11 cellular contexts compared by ENCODE assay signal in the genomic region with DNA sequence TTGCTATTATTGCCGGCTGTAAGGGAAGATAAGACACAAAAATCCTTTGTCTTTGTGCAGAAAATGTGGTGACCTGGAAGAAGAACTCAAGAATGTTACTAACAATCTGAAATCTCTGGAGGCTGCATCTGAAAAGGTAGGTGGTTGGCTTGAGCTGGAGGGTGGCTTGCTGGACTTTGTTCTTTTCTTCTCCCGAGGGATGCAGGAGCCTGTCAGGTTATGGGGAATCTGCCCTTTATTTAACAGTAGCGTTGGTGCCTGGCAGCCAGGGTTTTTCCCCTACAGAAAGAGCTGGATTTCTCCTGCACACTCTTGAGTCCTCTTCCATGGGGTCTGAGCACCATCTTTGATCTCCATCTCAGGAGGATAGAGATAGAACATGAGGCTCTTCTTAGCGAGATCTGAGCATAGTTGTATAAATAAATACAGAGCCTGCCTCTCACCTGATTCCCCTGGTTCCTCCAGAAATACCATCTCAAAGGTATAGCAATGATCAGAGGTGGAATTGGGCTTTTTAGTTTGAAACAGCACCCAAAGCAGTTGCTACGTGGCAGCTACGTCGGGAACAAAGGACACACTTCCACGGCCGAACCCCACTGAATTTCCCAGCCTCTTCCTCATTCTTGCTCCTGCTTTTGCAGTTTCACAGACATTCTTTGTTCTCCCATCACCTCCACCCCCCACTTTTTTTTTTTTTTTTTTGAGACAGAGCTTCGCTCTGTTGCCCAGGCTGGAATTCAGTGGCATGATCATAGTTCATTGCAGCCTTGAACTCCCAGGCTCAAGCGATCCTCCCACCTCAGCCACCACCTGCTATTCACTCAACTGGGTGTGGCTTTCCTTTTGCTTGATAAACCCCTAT. TPM values are rescaled to one million over a fixed set of nuclear protein-coding genes. Genes with fewer than 3 reads are reported as not detected.
DNase-seq lines count a peak whose midpoint lies in the region; ATAC-seq and TF ChIP-seq lines count a peak whose summit lies in the region.
"Had no signal": no experiment of that assay in that cellular context is flagged by ENCODE, and none has a peak within 500 bp of the region (broad histone marks: within the 10 kb centered on the region; RNA-seq: fewer than 3 reads in every experiment).

No MANE protein-coding gene starts in this region.

- no peak for ATAC-seq in memory B cell (ENCODE audit: low read depth)
- ATAC-seq: SK-N-SH treated with all-trans-retinoic acid at 6 μM for 48 hours had no signal

- no peaks in the 10 kb centered on the region for H3K27me3 ChIP-seq in ascending aorta

- TF ChIP-seq CTCF in ascending aorta (IDR thresholded peaks at IDR 0.05): no peak

- peaks cover 100% of the 10 kb centered on the region in 2 donors for H3K36me3 ChIP-seq in ascending aorta

- H3K9me3 ChIP-seq in ascending aorta: no peaks in the 10 kb centered on the region

- no peaks in the 10 kb centered on the region for H3K9me3 Mint-ChIP-seq in activated CD4-positive, alpha-beta T cell treated with anti-CD3 and anti-CD28 coated beads, Interleukin-2, amount 10 ng/mL, durations not matched to agents 7 days and 5 days
- H3K9me3 Mint-ChIP-seq in memory B cell: no peaks in the 10 kb centered on the region

- H3K27ac ChIP-seq in ascending aorta (peak overlapping the region; percentile 7 to 37), temporal lobe (ENCODE audit: low read depth, low read length) (peak overlapping the region; percentile 54)

- H3K27ac Mint-ChIP-seq in activated CD4-positive, alpha-beta T cell treated with anti-CD3 and anti-CD28 coated beads, Interleukin-2, amount 10 ng/mL, durations not matched to agents 7 days and 5 days: peak overlapping the region; percentile 32
- peak overlapping the region; percentile 80 for H3K27ac Mint-ChIP-seq in memory B cell

- DNase-seq in activated CD4-positive, alpha-beta T cell treated with anti-CD3 and anti-CD28 coated beads, Interleukin-2, amount 10 ng/mL, durations not matched to agents 7 days and 5 days: no peak
- DNase-seq in activated CD4-positive, alpha-beta T cell treated with anti-CD3 and anti-CD28 coated beads for 4 hours: no peak
- DNase-seq in ascending aorta (ENCODE audit: low spot score in 2 of 2) (no peak), memory B cell (ENCODE audit: low spot score in 2 of 2) (no peak), NCI-H510A treated with DMSO at 0.1 percent for 48 hours (lab: John Stamatoyannopoulos, UW) (no peak), SIG-M5 treated with dmso at 0.1 percent for 504 hours (lab: John Stamatoyannopoulos, UW; ENCODE audit: unreplicated experiment) (no peak), NCI-H2107 (lab: John Stamatoyannopoulos, UW) (no peak)
- DNase-seq: DMS79 treated with DMSO at 0.1 percent for 48 hours, NCI-H524 treated with DMSO at 0.1 percent for 48 hours had no signal

- no peaks in the 10 kb centered on the region for H3K27me3 Mint-ChIP-seq in activated CD4-positive, alpha-beta T cell treated with anti-CD3 and anti-CD28 coated beads, Interleukin-2, amount 10 ng/mL, durations not matched to agents 7 days and 5 days
- no peaks in the 10 kb centered on the region for H3K27me3 Mint-ChIP-seq in memory B cell

- peaks cover 65% of the 10 kb centered on the region for H3K4me1 Mint-ChIP-seq in activated CD4-positive, alpha-beta T cell treated with anti-CD3 and anti-CD28 coated beads, Interleukin-2, amount 10 ng/mL, durations not matched to agents 7 days and 5 days
- H3K4me1 Mint-ChIP-seq in memory B cell: peaks cover 15% of the 10 kb centered on the region

- no peak overlapping the region for H3K4me3 Mint-ChIP-seq in activated CD4-positive, alpha-beta T cell treated with anti-CD3 and anti-CD28 coated beads, Interleukin-2, amount 10 ng/mL, durations not matched to agents 7 days and 5 days
- H3K4me3 Mint-ChIP-seq in memory B cell: no peak overlapping the region

- intact Hi-C loops in ascending aorta (cut with DNase I): no loop called here

- CTCF ChIA-PET in activated CD4-positive, alpha-beta T cell treated with anti-CD3 and anti-CD28 coated beads, Interleukin-2, amount 10 ng/mL, durations not matched to agents 7 days and 5 days (lab: Charles Lee): interaction anchor here (0.5 to 1.2 kb wide), 9 partner anchors 18 to 330 kb away, joined by 3 to 6 read pairs (median 3); a partner anchor contains a TSS

- no peak overlapping the region for H3K4me3 ChIP-seq in ascending aorta

- POLR2A ChIA-PET in activated CD4-positive, alpha-beta T cell treated with anti-CD3 and anti-CD28 coated beads, Interleukin-2, amount 10 ng/mL, durations not matched to agents 7 days and 5 days (lab: Charles Lee): no interaction called here

- H3K36me3 Mint-ChIP-seq in activated CD4-positive, alpha-beta T cell treated with anti-CD3 and anti-CD28 coated beads, Interleukin-2, amount 10 ng/mL, durations not matched to agents 7 days and 5 days (ENCODE audit: low read depth): peaks cover 74% of the 10 kb centered on the region
- H3K36me3 Mint-ChIP-seq in memory B cell: peaks cover 40% of the 10 kb centered on the region

- peaks cover 11 to 26% of the 10 kb centered on the region in 2 donors for H3K4me1 ChIP-seq in ascending aorta

RNA-seq across cellular contexts. Expression of a gene that starts 12.9 kb away (rescaled TPM):
- 100 to 1,000 TPM; 422 to 485 TPM for total RNA-seq in activated CD4-positive, alpha-beta T cell treated with anti-CD3 and anti-CD28 coated beads, Interleukin-2, amount 10 ng/mL, durations not matched to agents 7 days and 5 days
- total RNA-seq in ascending aorta (619 TPM), temporal lobe (95.1 TPM)

RNA-seq across cellular contexts. Expression of a gene that starts 22.5 kb away (rescaled TPM):
- total RNA-seq in activated CD4-positive, alpha-beta T cell treated with anti-CD3 and anti-CD28 coated beads, Interleukin-2, amount 10 ng/mL, durations not matched to agents 7 days and 5 days: 100 to 1,000 TPM; 167 to 175 TPM
- 35.1 TPM for total RNA-seq in ascending aorta
- total RNA-seq in temporal lobe: 26.1 TPM

RNA-seq across cellular contexts. Expression of a gene that starts 54.3 kb away (rescaled TPM):
- total RNA-seq in activated CD4-positive, alpha-beta T cell treated with anti-CD3 and anti-CD28 coated beads, Interleukin-2, amount 10 ng/mL, durations not matched to agents 7 days and 5 days: 10 to 100 TPM; 70.7 to 76.9 TPM
- total RNA-seq in ascending aorta (not detected), temporal lobe (under 0.01 TPM)

Comparison
In these comparisons a context has a peak if more than half of its experiments do, and no peak if none do; other contexts are left out.
1. RNA of a gene that starts 54.3 kb away (total RNA-seq): 70.7 to 76.9 TPM in activated CD4-positive, alpha-beta T cell treated with anti-CD3 and anti-CD28 coated beads, Interleukin-2, amount 10 ng/mL, durations not matched to agents 7 days and 5 days; not detected in ascending aorta (single experiment) and under 0.01 TPM in temporal lobe (single experiment); every median in the first group is over 10 times any median in the second.